In genomic region chr6:4240148-4240547, GRCh38 we compare ENCODE assay signal across 19 cellular contexts.
DNase-seq lines count a peak whose midpoint lies in the region; ATAC-seq and TF ChIP-seq lines count a peak whose summit lies in the region.
"Had no signal": no experiment of that assay in that cellular context is flagged by ENCODE, and none has a peak within 500 bp of the region (broad histone marks: within the 10 kb centered on the region; RNA-seq: fewer than 3 reads in every experiment).

No MANE protein-coding gene starts in this region.

- POLR2A ChIA-PET in SK-N-SH (lab: Yijun Ruan, JAX) = no interaction called here

- H3K4me3 ChIP-seq in SK-N-SH (ENCODE audit: low read depth in 2 of 2, low read length in 1 of 2) = no peak overlapping the region
- no peak overlapping the region for H3K4me3 ChIP-seq in NB4 (ENCODE audit: low read depth, low read length)
- no peak overlapping the region for H3K4me3 ChIP-seq in esophagus muscularis mucosa
- no peak overlapping the region for H3K4me3 ChIP-seq in heart right ventricle
- H3K4me3 ChIP-seq: BLaER1, GM23338 had no signal

- CTCF ChIA-PET in SK-N-SH (lab: Yijun Ruan, JAX) = no interaction called here

- DNase-seq in SK-N-SH = no peak
- peak; percentile 6 for DNase-seq in NB4 (ENCODE audit: low read depth)
- peak; percentile 72 for DNase-seq in esophagus muscularis mucosa (ENCODE audit: extremely low spot score)
- DNase-seq in heart right ventricle = no peak
- no peak for DNase-seq in HK-2 (ENCODE audit: unreplicated experiment)
- DNase-seq: Caco-2; CD4-positive, CD25-positive, alpha-beta regulatory T cell; CD8-positive, alpha-beta T cell; DMS153; DND-41; H9; HFFc6 had no signal

- TF ChIP-seq POLR2A in NB4 (IDR thresholded peaks at IDR 0.05; ENCODE audit: extremely low read depth, insufficient read length) = no peak
- no peak for TF ChIP-seq POLR2A in esophagus muscularis mucosa (IDR thresholded peaks at IDR 0.05; ENCODE audit: low read depth)

- H3K4me1 ChIP-seq in SK-N-SH (ENCODE audit: control insufficient read depth in 1 of 2, insufficient read depth in 2 of 2, low read depth in 1 of 2, low read length in 1 of 2) (no peaks in the 10 kb centered on the region), esophagus muscularis mucosa (no peaks in the 10 kb centered on the region), heart right ventricle (no peaks in the 10 kb centered on the region)
- H3K4me1 ChIP-seq: BLaER1, Caco-2 had no signal

- H3K9me3 ChIP-seq in SK-N-SH (no peaks in the 10 kb centered on the region), esophagus muscularis mucosa (peaks cover 0 to 9% (median 4%) of the 10 kb centered on the region in 4 donors), heart right ventricle (peaks cover 0 to 16% (median 0%) of the 10 kb centered on the region in 11 donors)
- H3K9me3 ChIP-seq: Caco-2 had no signal

- TF ChIP-seq EP300 in SK-N-SH (IDR thresholded peaks at IDR 0.05; ENCODE audit: borderline replicate concordance in 1 of 2, low read depth in 1 of 2, low read length in 1 of 2) = no peak
- no peak for TF ChIP-seq EP300 in esophagus muscularis mucosa (IDR thresholded peaks at IDR 0.05)

- no peak for TF ChIP-seq RAD21 in SK-N-SH (IDR thresholded peaks at IDR 0.05; ENCODE audit: low read length)

- TF ChIP-seq CTCF in SK-N-SH (IDR thresholded peaks at IDR 0.05) (no peak), NB4 (IDR thresholded peaks at IDR 0.05; ENCODE audit: low read depth, low read length) (no peak), esophagus muscularis mucosa (IDR thresholded peaks at IDR 0.05) (no peak), heart right ventricle (IDR thresholded peaks at IDR 0.05) (no peak)

- no peak for ATAC-seq in SK-N-SH treated with all-trans-retinoic acid at 6 μM for 48 hours
- no peak for ATAC-seq in heart right ventricle
- no peak for ATAC-seq in GM18502 (IDR thresholded peaks at IDR 0.05; ENCODE audit: poor library complexity, unreplicated experiment)
- ATAC-seq: CD8-positive, alpha-beta T cell; GM23338; HCT116 had no signal

- H3K36me3 ChIP-seq in SK-N-SH (replicated peaks in 1 of 2; ENCODE audit: control insufficient read depth in 1 of 2, insufficient read depth in 2 of 2, low read length in 1 of 2) = no peaks in the 10 kb centered on the region
- no peaks in the 10 kb centered on the region for H3K36me3 ChIP-seq in esophagus muscularis mucosa
- H3K36me3 ChIP-seq in heart right ventricle = no peaks in the 10 kb centered on the region
- H3K36me3 ChIP-seq: BLaER1 had no signal

- H2AFZ ChIP-seq in SK-N-SH (ENCODE audit: low read depth) = no peak overlapping the region
- H2AFZ ChIP-seq: GM23338 had no signal

- H3K9ac ChIP-seq in SK-N-SH = no peak overlapping the region
- H3K9ac ChIP-seq: BLaER1 had no signal

- no peaks in the 10 kb centered on the region for H3K9me2 ChIP-seq in SK-N-SH

- H3K27me3 ChIP-seq in SK-N-SH (ENCODE audit: insufficient read depth) (peaks cover 5% of the 10 kb centered on the region; the same call in 1 of the 2 replicates), esophagus muscularis mucosa (no peaks in the 10 kb centered on the region), heart right ventricle (no peaks in the 10 kb centered on the region)
- H3K27me3 ChIP-seq: BLaER1 had no signal

- 23% methylated on average over 2 of the region's 2 CpGs for WGBS in SK-N-SH (ENCODE audit: low lambda C conversion rate)
- whole genome bisulfite sequencing in esophagus muscularis mucosa = 100% methylated on average over 2 of the region's 2 CpGs
- 99 to 100% methylated on average over 2 of the region's 2 CpGs for WGBS in heart right ventricle, 2 donors

- H3K27ac ChIP-seq in SK-N-SH (ENCODE audit: low read depth in 2 of 2, low read length in 1 of 2) = no peak overlapping the region
- H3K27ac ChIP-seq in esophagus muscularis mucosa (replicated peaks in 1 of 4) = no peak overlapping the region
- no peak overlapping the region for H3K27ac ChIP-seq in heart right ventricle
- H3K27ac ChIP-seq: 22Rv1, BLaER1, C4-2B had no signal

- H4K20me1 ChIP-seq in SK-N-SH (ENCODE audit: insufficient read depth) = no peaks in the 10 kb centered on the region
- H4K20me1 ChIP-seq: BLaER1 had no signal

- H3F3A ChIP-seq in SK-N-SH (replicated peaks; ENCODE audit: insufficient read depth) = no peaks in the 10 kb centered on the region

- H3K79me2 ChIP-seq in SK-N-SH (ENCODE audit: insufficient read depth) = no peaks in the 10 kb centered on the region

- H3K4me2 ChIP-seq in SK-N-SH = no peak overlapping the region
- H3K4me2 ChIP-seq: BLaER1, GM23338 had no signal

- intact Hi-C loops in esophagus muscularis mucosa (cut with DNase I) = no loop called here
- intact Hi-C loops in heart right ventricle (cut with DNase I) = no loop called here

TF ChIP-seq in SK-N-SH, 30 proteins besides CTCF, POLR2A, EP300 and RAD21:
- TF ChIP-seq REST (IDR thresholded peaks at IDR 0.05; ENCODE audit: low read depth, low read length) = peak; percentile 67
- no peak for TF ChIP-seq NFIC (IDR thresholded peaks at IDR 0.05; ENCODE audit: borderline replicate concordance)
TF ChIP-seq in SK-N-SH: peak in this region for 1.

TF ChIP-seq in SK-N-SH treated with all-trans-retinoic acid at 6 μM for 48 hours, 23 proteins besides CTCF, POLR2A, EP300 and RAD21:
- no peak for TF ChIP-seq BACH2 (CRISPR knock-in tag; IDR thresholded peaks at IDR 0.05; ENCODE audit: borderline replicate concordance)
TF ChIP-seq in SK-N-SH treated with all-trans-retinoic acid at 6 μM for 48 hours: peak in this region for 0.

Comparison
In these comparisons a context has a peak if more than half of its experiments do, and no peak if none do; other contexts are left out.
1. DNase-seq: peak in NB4 (single experiment) and esophagus muscularis mucosa (single experiment); none in SK-N-SH (single experiment), heart right ventricle (0 of 2) and HK-2 (single experiment).